11 cellular contexts compared by ENCODE assay signal in genomic region chr7:50119815-50120637, GRCh38. TPM values are rescaled to one million over a fixed set of nuclear protein-coding genes. Genes with fewer than 3 reads are reported as not detected.
A peak's percentile ranks its signal among the peaks of the same experiment; 100 is the strongest.
DNase-seq lines count a peak whose midpoint lies in the region; ATAC-seq and TF ChIP-seq lines count a peak whose summit lies in the region.
"Had no signal": no experiment of that assay in that cellular context is flagged by ENCODE, and none has a peak within 500 bp of the region (broad histone marks: within the 10 kb centered on the region; RNA-seq: fewer than 3 reads in every experiment).

No MANE protein-coding gene starts in this region.

- TF ChIP-seq CTCF in osteoblast (IDR thresholded peaks at IDR 0.05; ENCODE audit: extremely low read depth, low read depth, low read length) = no peak

- H2AFZ ChIP-seq in osteoblast (ENCODE audit: low read length) = no peak overlapping the region

- no peak overlapping the region for H3K4me3 Mint-ChIP-seq in immature natural killer cell

- no peaks in the 10 kb centered on the region for H3K27me3 ChIP-seq in osteoblast (ENCODE audit: insufficient read depth, low read length)

- no peak overlapping the region for H3K4me3 ChIP-seq in osteoblast (ENCODE audit: insufficient read depth, low read length)
- H3K4me3 ChIP-seq: SK-N-MC had no signal

- H3K27ac Mint-ChIP-seq in immature natural killer cell = no peak overlapping the region

- no peak overlapping the region for H3K27ac ChIP-seq in osteoblast (ENCODE audit: low read depth, low read length)
- H3K27ac ChIP-seq: SK-N-MC had no signal

- no peaks in the 10 kb centered on the region for H3K9me3 Mint-ChIP-seq in immature natural killer cell

- H3K36me3 ChIP-seq in osteoblast (ENCODE audit: insufficient read depth, low read length) = no peaks in the 10 kb centered on the region

- no peaks in the 10 kb centered on the region for H4K20me1 ChIP-seq in osteoblast (ENCODE audit: insufficient read depth, low read length)

- TF ChIP-seq POLR2A in Raji (IDR thresholded peaks at IDR 0.05; ENCODE audit: insufficient read depth, low read depth, low read length) = peak; percentile 66; the same call in 1 of the 2 replicates
- TF ChIP-seq POLR2A in erythroblast (IDR thresholded peaks at IDR 0.05; ENCODE audit: low read length) = no peak

- H3K9me3 ChIP-seq in osteoblast (ENCODE audit: low read depth, low read length) = no peaks in the 10 kb centered on the region

- DNase-seq in erythroblast (lab: John Stamatoyannopoulos, UW) = peak; percentile 16 to 30
- DNase-seq in immature natural killer cell = no peak
- DNase-seq in osteoblast (ENCODE audit: insufficient read length, low spot score, missing footprints) = no peak
- no peak for DNase-seq in NCI-H2081 (lab: John Stamatoyannopoulos, UW)
- DNase-seq in NCI-H446 treated with DMSO at 0.1 percent for 48 hours (lab: John Stamatoyannopoulos, UW) = no peak

- no peaks in the 10 kb centered on the region for H3K4me1 ChIP-seq in osteoblast (ENCODE audit: insufficient read depth, low read length)

- H3K27me3 Mint-ChIP-seq in immature natural killer cell (ENCODE audit: low read depth in 3 of 3) = peaks cover 0 to 15% (median 3%) of the 10 kb centered on the region in 3 donors

- H3K4me1 Mint-ChIP-seq in immature natural killer cell = no peaks in the 10 kb centered on the region

- H3K36me3 Mint-ChIP-seq in immature natural killer cell = no peaks in the 10 kb centered on the region

- H3K4me2 ChIP-seq in osteoblast (ENCODE audit: insufficient read depth, low read length) = no peak overlapping the region

- ATAC-seq in GM18907 (IDR thresholded peaks at IDR 0.05; ENCODE audit: unreplicated experiment) (peak; percentile 87), HG02870 (IDR thresholded peaks at IDR 0.05; ENCODE audit: unreplicated experiment) (peak; percentile 77)

- no peaks in the 10 kb centered on the region for H3K79me2 ChIP-seq in osteoblast (ENCODE audit: insufficient read depth, low read length)

RNA-seq across cellular contexts. Expression of gene ZPBP, which starts 27.0 kb away (rescaled TPM):
- polyA plus RNA-seq in immature natural killer cell = under 1 TPM in 1 of 3 donors, not detected in 2; 0.28 TPM
- total RNA-seq in osteoblast = not detected in 2 replicates
- total RNA-seq: fibroblast of villous mesenchyme, temporal lobe had no signal

Comparison
In these comparisons a context has a peak if more than half of its experiments do, and no peak if none do; other contexts are left out.
1. DNase-seq: peak in erythroblast (2 of 2); none in immature natural killer cell (0 of 3), osteoblast (single experiment), NCI-H2081 (0 of 2) and NCI-H446 treated with DMSO at 0.1 percent for 48 hours (single experiment).